In the genomic region with DNA sequence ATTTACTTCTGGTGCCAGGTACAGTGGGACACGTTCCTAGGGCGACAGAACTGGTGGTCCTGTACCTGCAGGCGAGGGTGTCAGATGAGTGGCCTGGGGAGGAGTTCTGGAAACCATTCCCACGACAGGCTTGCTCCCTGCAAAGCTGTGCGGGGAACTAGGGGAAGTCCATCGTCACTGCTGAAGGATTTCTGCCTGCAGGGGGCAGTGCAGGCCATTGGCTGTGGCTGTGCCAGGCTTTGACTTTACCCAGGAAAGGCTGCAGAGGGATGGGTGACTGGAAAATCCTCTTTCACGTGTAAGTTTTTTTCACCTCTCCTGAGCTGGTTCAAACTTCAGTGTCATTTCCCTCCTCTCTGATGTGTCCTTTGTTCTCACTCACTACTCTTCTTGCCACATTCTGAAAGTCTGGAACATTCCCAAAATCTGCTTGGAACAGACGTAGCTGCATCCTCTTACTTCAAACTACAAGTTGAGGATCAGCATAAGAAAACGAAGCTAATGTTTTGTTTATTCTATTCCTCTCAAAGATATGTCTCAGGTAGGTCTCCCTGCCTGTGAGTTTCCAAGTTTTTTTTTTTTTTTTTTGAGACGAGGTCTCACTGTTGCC, we compare ENCODE assay signal across 8 cellular contexts.
DNase-seq lines count a peak whose midpoint lies in the region; ATAC-seq and TF ChIP-seq lines count a peak whose summit lies in the region.

No MANE protein-coding gene starts in this region.

- no peak overlapping the region for H2AFZ ChIP-seq in SK-N-SH (ENCODE audit: low read depth)

- H3K4me2 ChIP-seq in SK-N-SH, result no peak overlapping the region

- ATAC-seq in GM21576 (IDR thresholded peaks at IDR 0.05; ENCODE audit: unreplicated experiment) (peak; percentile 61), GM18517 (IDR thresholded peaks at IDR 0.05; ENCODE audit: unreplicated experiment) (no peak)

- no peaks in the 10 kb centered on the region for H3K9me2 ChIP-seq in SK-N-SH

- POLR2A ChIA-PET in SK-N-SH (lab: Yijun Ruan, JAX), result no interaction called here

- H3K9ac ChIP-seq in SK-N-SH, result no peak overlapping the region

- peak; percentile 74 for TF ChIP-seq CTCF in SK-N-SH (IDR thresholded peaks at IDR 0.05)
- TF ChIP-seq CTCF in astrocyte of the cerebellum (IDR thresholded peaks at IDR 0.05; ENCODE audit: low read depth, low read length, missing control alignments), result peak; percentile 70

- TF ChIP-seq RAD21 in SK-N-SH (IDR thresholded peaks at IDR 0.05; ENCODE audit: low read length), result peak; percentile 81

- H3K79me2 ChIP-seq in SK-N-SH (ENCODE audit: insufficient read depth), result no peaks in the 10 kb centered on the region

- WGBS in SK-N-SH (ENCODE audit: low lambda C conversion rate), result 15% methylated on average over 10 of the region's 10 CpGs

- no peak overlapping the region for H3K27ac ChIP-seq in SK-N-SH (ENCODE audit: low read depth in 2 of 2, low read length in 1 of 2)

- H3K4me1 ChIP-seq in SK-N-SH (ENCODE audit: control insufficient read depth in 1 of 2, insufficient read depth in 2 of 2, low read depth in 1 of 2, low read length in 1 of 2), result peaks cover 0 to 2% of the 10 kb centered on the region in 2 experiments; a peak in 1 of 4 replicates

- no peak for TF ChIP-seq EP300 in SK-N-SH (IDR thresholded peaks at IDR 0.05; ENCODE audit: borderline replicate concordance in 1 of 2, low read depth in 1 of 2, low read length in 1 of 2)

- H3K36me3 ChIP-seq in SK-N-SH (replicated peaks in 1 of 2; ENCODE audit: control insufficient read depth in 1 of 2, insufficient read depth in 2 of 2, low read length in 1 of 2), result no peaks in the 10 kb centered on the region

- in situ Hi-C loops in astrocyte of the cerebellum (cut with HindIII; ENCODE audit: low sequenced_read_pairs), result no loop called here

- H3F3A ChIP-seq in SK-N-SH (replicated peaks; ENCODE audit: insufficient read depth), result peaks cover 2% of the 10 kb centered on the region

- H3K9me3 ChIP-seq in SK-N-SH, result no peaks in the 10 kb centered on the region

- no peaks in the 10 kb centered on the region for H4K20me1 ChIP-seq in SK-N-SH (ENCODE audit: insufficient read depth)

- no peaks in the 10 kb centered on the region for H3K27me3 ChIP-seq in SK-N-SH (ENCODE audit: insufficient read depth)

- peak; percentile 62 for DNase-seq in EL
- DNase-seq in Kasumi-1 (lab: John Stamatoyannopoulos, UW), result peak; percentile 67 to 78
- peak; percentile 71 for DNase-seq in SK-N-SH
- DNase-seq in astrocyte of the cerebellum (ENCODE audit: low read depth), result peak; percentile 4
- peak; percentile 38 to 71 for DNase-seq in hippocampal formation (lab: John Stamatoyannopoulos, UW)
- DNase-seq in smooth muscle cell of the brain vasculature (ENCODE audit: low read depth, low spot score), result peak; percentile 17

- H3K4me3 ChIP-seq in SK-N-SH (ENCODE audit: low read depth in 2 of 2, low read length in 1 of 2) (no peak overlapping the region; a peak in 1 of 4 replicates), astrocyte of the cerebellum (ENCODE audit: low read depth, low read length) (no peak overlapping the region)

- CTCF ChIA-PET in SK-N-SH (lab: Yijun Ruan, JAX), result interaction anchor here (0.6 to 8.8 kb wide), 48 partner anchors 9 to 532 kb away, joined by 3 to 185 read pairs (median 5); no protein-coding TSS in a partner anchor

TF ChIP-seq in SK-N-SH, 30 proteins besides CTCF, POLR2A, EP300 and RAD21:
- TF ChIP-seq SMC3 (IDR thresholded peaks at IDR 0.05; ENCODE audit: low read depth, low read length), result peak; percentile 61; the same call in 1 of the 2 replicates
- TF ChIP-seq, protein P1, sequence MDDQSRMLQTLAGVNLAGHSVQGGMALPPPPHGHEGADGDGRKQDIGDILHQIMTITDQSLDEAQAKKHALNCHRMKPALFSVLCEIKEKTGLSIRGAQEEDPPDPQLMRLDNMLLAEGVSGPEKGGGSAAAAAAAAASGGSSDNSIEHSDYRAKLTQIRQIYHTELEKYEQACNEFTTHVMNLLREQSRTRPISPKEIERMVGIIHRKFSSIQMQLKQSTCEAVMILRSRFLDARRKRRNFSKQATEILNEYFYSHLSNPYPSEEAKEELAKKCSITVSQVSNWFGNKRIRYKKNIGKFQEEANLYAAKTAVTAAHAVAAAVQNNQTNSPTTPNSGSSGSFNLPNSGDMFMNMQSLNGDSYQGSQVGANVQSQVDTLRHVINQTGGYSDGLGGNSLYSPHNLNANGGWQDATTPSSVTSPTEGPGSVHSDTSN (IDR thresholded peaks at IDR 0.05), result no peak

Comparison
In these comparisons a context has a peak if more than half of its experiments do, and no peak if none do; other contexts are left out.
1. DNase-seq: peak in every context shown above with its lines; median percentile 72 in Kasumi-1; 71 in SK-N-SH; 62 in EL; 54 in hippocampal formation; 17 in smooth muscle cell of the brain vasculature; 4 in astrocyte of the cerebellum.